12 cellular contexts compared by ENCODE assay signal in genomic region chr5:140827704-140828401, GRCh38. TPM values are rescaled to one million over a fixed set of nuclear protein-coding genes. Genes with fewer than 3 reads are reported as not detected.
DNase-seq lines count a peak whose midpoint lies in the region; ATAC-seq, FAIRE-seq and TF ChIP-seq lines count a peak whose summit lies in the region.
"Had no signal": no experiment of that assay in that cellular context is flagged by ENCODE, and none has a peak within 500 bp of the region (broad histone marks: within the 10 kb centered on the region; RNA-seq: fewer than 3 reads in every experiment).

TSS of gene PCDHA6 (plus strand) at chr5:140827960. CDS start at chr5:140828092, 132 bp downstream.

- intact Hi-C loops in lower leg skin (cut with DNase I; ENCODE audit: low total_unique reads) = no loop called here

- peak; percentile 49 for TF ChIP-seq CTCF in D721Med (IDR thresholded peaks at IDR 0.05; ENCODE audit: insufficient read depth, missing control alignments)
- peak; percentile 22 for TF ChIP-seq CTCF in epithelial cell of esophagus (IDR thresholded peaks at IDR 0.05; ENCODE audit: insufficient read depth, low read depth, low read length, missing control alignments)
- no peak for TF ChIP-seq CTCF in lower leg skin (IDR thresholded peaks at IDR 0.05)

- ATAC-seq in GM19328 (IDR thresholded peaks at IDR 0.05; ENCODE audit: unreplicated experiment) = no peak
- ATAC-seq: Right ventricle myocardium inferior had no signal

- FAIRE-seq in D721Med (lab: Jason Lieb, UNC) = peak; percentile 77

- no peak for TF ChIP-seq POLR2A in lower leg skin (IDR thresholded peaks at IDR 0.05)

- 21 to 22% methylated on average over 34 of the region's 34 CpGs for whole genome bisulfite sequencing in lower leg skin, 2 donors

- DNase-seq in D721Med (ENCODE audit: insufficient read length, low spot score) = no peak
- peak; percentile 10 to 66 for DNase-seq in NCI-H446 (lab: John Stamatoyannopoulos, UW)
- no peak for DNase-seq in epithelial cell of esophagus (ENCODE audit: low read depth)
- no peak for DNase-seq in occipital lobe (lab: John Stamatoyannopoulos, UW)
- no peak for DNase-seq in hepatic stellate cell (ENCODE audit: low spot score)
- DNase-seq in lower leg skin (ENCODE audit: low spot score in 2 of 2) = no peak
- no peak for DNase-seq in KG1 (lab: John Stamatoyannopoulos, UW)
- DNase-seq: brain microvascular endothelial cell had no signal

- H3K4me3 ChIP-seq in epithelial cell of esophagus (ENCODE audit: low read length) = no peak within 1 kb of the TSS
- no peak within 1 kb of the TSS for H3K4me3 ChIP-seq in lower leg skin (ENCODE audit: low read depth, poor library complexity, severe bottlenecking)
- H3K4me3 ChIP-seq: BLaER1 had no signal

RNA-seq across cellular contexts. Expression of gene PCDHA6, which starts in this region (rescaled TPM):
- total RNA-seq in occipital lobe (24.8 TPM), lower leg skin (under 1 TPM in 2 of 4 donors, not detected in 2; 0.13 to 0.49 TPM)
- total RNA-seq: HepG2, Right ventricle myocardium inferior had no signal

Comparison
In these comparisons a context has a peak if more than half of its experiments do, and no peak if none do; other contexts are left out.
1. RNA of gene PCDHA6 (total RNA-seq): 24.8 TPM in occipital lobe (single experiment); 0.13 to 0.49 TPM in lower leg skin; every median in the first group is over 10 times any median in the second.
2. DNase-seq: peak in NCI-H446 (2 of 2); none in D721Med (single experiment), epithelial cell of esophagus (single experiment), occipital lobe (single experiment), hepatic stellate cell (single experiment), lower leg skin (0 of 2) and KG1 (single experiment).
3. CTCF ChIP-seq: peak in D721Med (single experiment) and epithelial cell of esophagus (single experiment); none in lower leg skin (0 of 3).